In the genomic region with DNA sequence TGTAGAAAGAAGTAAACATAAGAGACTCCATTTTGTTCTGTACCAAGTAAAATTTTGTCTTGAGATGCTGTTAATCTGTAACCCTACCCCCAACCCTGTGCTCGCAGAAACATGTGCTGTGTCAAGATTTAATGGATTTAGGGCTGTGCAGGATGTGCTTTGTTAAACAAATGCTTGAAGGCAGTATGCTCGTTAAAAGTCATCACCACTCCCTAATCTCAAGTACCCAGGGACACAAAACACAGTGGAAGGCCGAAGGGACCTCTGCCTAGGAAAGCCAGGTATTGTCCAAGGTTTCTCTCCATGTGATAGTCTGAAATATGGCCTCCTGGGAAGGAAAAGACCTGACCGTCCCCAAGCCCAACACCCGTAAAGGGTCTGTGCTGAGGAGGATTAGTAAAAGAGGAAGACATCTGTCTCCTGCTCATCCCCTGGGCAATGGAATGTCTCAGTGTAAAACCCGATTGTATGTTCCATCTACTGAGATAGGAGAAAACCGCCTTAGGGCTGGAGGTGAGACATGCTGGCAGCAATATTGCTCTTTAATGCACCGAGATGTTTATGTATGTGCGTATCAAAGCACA, we compare ENCODE assay signal across 6 cellular contexts. TPM values are rescaled to one million over a fixed set of nuclear protein-coding genes. Genes with fewer than 3 reads are reported as not detected.
A peak's percentile ranks its signal among the peaks of the same experiment; 100 is the strongest.
DNase-seq lines count a peak whose midpoint lies in the region; ATAC-seq and TF ChIP-seq lines count a peak whose summit lies in the region.
"Not testable (repeated sequence)": the region's sequence is repeated elsewhere in the genome, so short reads cannot be mapped to it uniquely, and the experiment has no call there.

No MANE protein-coding gene starts in this region.

- not testable (repeated sequence) for H3K9me2 ChIP-seq in GM23338 (ENCODE audit: insufficient read depth)

- not testable (repeated sequence) for H3K9me3 Mint-ChIP-seq in GM23338, brain, nephron progenitor cell

- not testable (repeated sequence) for DNase-seq in GM23338 (ENCODE audit: low spot score); nephron progenitor cell
- DNase-seq in NCI-H524 (lab: John Stamatoyannopoulos, UW) = peak; percentile 23 to 72
- DNase-seq in NCI-H82 (lab: John Stamatoyannopoulos, UW) = peak; percentile 89
- peak; percentile 35 for DNase-seq in left kidney (ENCODE audit: low read depth, low spot score)

- not testable (repeated sequence) for TF ChIP-seq CTCF in GM23338 (conservative IDR thresholded peaks at IDR 0.05; ENCODE audit: low read depth in 2 of 2); brain (conservative IDR thresholded peaks at IDR 0.05); nephron progenitor cell (IDR thresholded peaks at IDR 0.05)

- H3K27me3 Mint-ChIP-seq in GM23338 (ENCODE audit: insufficient read depth, low read depth, poor library complexity); brain; nephron progenitor cell (ENCODE audit: low read depth, poor library complexity): not testable (repeated sequence)

- peak; percentile 35; the same call in 1 of the 3 replicates for ATAC-seq in GM23338

- H3K4me1 Mint-ChIP-seq in GM23338 (peaks cover 14% of the 10 kb centered on the region; the same call in 2 of the 3 replicates), brain (peaks cover 28% of the 10 kb centered on the region), nephron progenitor cell (peaks cover 18% of the 10 kb centered on the region)

- not testable (repeated sequence) for H3K36me3 ChIP-seq in GM23338 (ENCODE audit: insufficient read depth)

- H3K4me3 ChIP-seq in GM23338 = not testable (repeated sequence)

- H3K27me3 ChIP-seq in GM23338 (ENCODE audit: insufficient read depth) = not testable (repeated sequence)

- not testable (repeated sequence) for H4K20me1 ChIP-seq in GM23338 (replicated peaks; ENCODE audit: insufficient read depth)

- not testable (repeated sequence) for H3K79me2 ChIP-seq in GM23338 (replicated peaks; ENCODE audit: insufficient read depth)

- H3K27ac ChIP-seq in GM23338 (ENCODE audit: low read depth) = not testable (repeated sequence)

- H3K4me2 ChIP-seq in GM23338 = not testable (repeated sequence)

- H3K4me1 ChIP-seq in GM23338 (ENCODE audit: insufficient read depth) = not testable (repeated sequence)

- H3K4me3 Mint-ChIP-seq in GM23338, nephron progenitor cell: not testable (repeated sequence)
- peak overlapping the region in 1 of 5 experiments; percentile 9 for H3K4me3 Mint-ChIP-seq in brain

- H2AFZ ChIP-seq in GM23338 = not testable (repeated sequence)

- H3F3A ChIP-seq in GM23338 (replicated peaks; ENCODE audit: low read depth) = not testable (repeated sequence)

- H3K36me3 Mint-ChIP-seq in GM23338 (ENCODE audit: low read depth) (peaks cover 12% of the 10 kb centered on the region; the same call in 2 of the 3 replicates), brain (peaks cover 35% of the 10 kb centered on the region), nephron progenitor cell (ENCODE audit: low read depth) (peaks cover 62% of the 10 kb centered on the region)

- not testable (repeated sequence) for H3K27ac Mint-ChIP-seq in GM23338
- H3K27ac Mint-ChIP-seq in brain = peak overlapping the region in 3 of 5 experiments; percentile 33 to 84 (median 74)
- peak overlapping the region; percentile 85 for H3K27ac Mint-ChIP-seq in nephron progenitor cell

RNA-seq across cellular contexts. Expression of a gene that starts 35.6 kb away (rescaled TPM):
- total RNA-seq in GM23338 (2014; rRNA removed; shearing (Covaris generic)) = 75.0 and 75.6 TPM in 2 replicates
- 242 and 281 TPM in 2 replicates for polyA plus RNA-seq in GM23338 (2016; fragmentation: Nextera tagmentation; extraction: Ambion mirVana)
- polyA plus RNA-seq in brain (ENCODE audit: insufficient read depth, low read depth, low replicate concordance) = 19.3 TPM

Comparison
In these comparisons a context has a peak if more than half of its experiments do, and no peak if none do; other contexts are left out.
1. RNA of a gene that starts 35.6 kb away (polyA plus RNA-seq): 242 to 281 TPM in GM23338; 19.3 TPM in brain (single experiment); every median in the first group is over 10 times any median in the second.